10 cellular contexts compared by ENCODE assay signal in genomic region chr9:130845901-130846381, GRCh38. TPM values are rescaled to one million over a fixed set of nuclear protein-coding genes. Genes with fewer than 3 reads are reported as not detected.
DNase-seq lines count a peak whose midpoint lies in the region; ATAC-seq and TF ChIP-seq lines count a peak whose summit lies in the region.
"Had no signal": no experiment of that assay in that cellular context is flagged by ENCODE, and none has a peak within 500 bp of the region (broad histone marks: within the 10 kb centered on the region; RNA-seq: fewer than 3 reads in every experiment).

No MANE protein-coding gene starts in this region.

- DNase-seq in DMS 273 (lab: John Stamatoyannopoulos, UW; ENCODE audit: unreplicated experiment) (peak; percentile 51), DMS 273 treated with DMSO at 0.1 percent for 48 hours (lab: John Stamatoyannopoulos, UW) (no peak), epithelial cell of prostate (ENCODE audit: low read depth, low spot score) (no peak), midbrain (lab: John Stamatoyannopoulos, UW) (peak; percentile 34), vagina (ENCODE audit: extremely low spot score in 2 of 2) (no peak), COLO668 (lab: John Stamatoyannopoulos, UW; ENCODE audit: unreplicated experiment) (no peak)
- DNase-seq: T-helper 9 cell had no signal

- H3K4me3 ChIP-seq in vagina, result peak overlapping the region; percentile 19 to 37

- no peak for TF ChIP-seq CTCF in vagina (IDR thresholded peaks at IDR 0.05)

- no peaks in the 10 kb centered on the region for H3K36me3 ChIP-seq in vagina

- peaks cover 81% of the 10 kb centered on the region for H3K4me1 ChIP-seq in vagina

- H3K9me3 ChIP-seq in vagina, result no peaks in the 10 kb centered on the region

- no peak for ATAC-seq in HG03460 (IDR thresholded peaks at IDR 0.05; ENCODE audit: unreplicated experiment)
- ATAC-seq in HG03135 (IDR thresholded peaks at IDR 0.05; ENCODE audit: unreplicated experiment), result no peak

- H3K27ac ChIP-seq in epithelial cell of prostate (peak overlapping the region; percentile 81), vagina (peak overlapping the region; percentile 94)
- H3K27ac ChIP-seq: 22Rv1 had no signal

- intact Hi-C loops in vagina (cut with DNase I), result loop anchor here (5.0 kb wide), 1 partner anchor 64 kb away; no protein-coding TSS in a partner anchor

- TF ChIP-seq POLR2A in vagina (IDR thresholded peaks at IDR 0.05), result no peak

- H3K27me3 ChIP-seq in vagina, result no peaks in the 10 kb centered on the region

RNA-seq across cellular contexts. Expression of gene ABL1, which starts 10.9 kb away (rescaled TPM):
- 68.5 TPM for total RNA-seq in vagina

RNA-seq across cellular contexts. Expression of gene QRFP, which starts 50.7 kb away (rescaled TPM):
- not detected for total RNA-seq in vagina

Comparison
In these comparisons a context has a peak if more than half of its experiments do, and no peak if none do; other contexts are left out.
1. DNase-seq: peak in DMS 273 (single experiment) and midbrain (single experiment); none in DMS 273 treated with DMSO at 0.1 percent for 48 hours (single experiment), epithelial cell of prostate (single experiment), vagina (0 of 2) and COLO668 (single experiment).